Comparison of ENCODE assay signal across 11 cellular contexts in genomic region chr7:151696738-151697514, GRCh38.
DNase-seq lines count a peak whose midpoint lies in the region; ATAC-seq and TF ChIP-seq lines count a peak whose summit lies in the region.
"Had no signal": no experiment of that assay in that cellular context is flagged by ENCODE, and none has a peak within 500 bp of the region (broad histone marks: within the 10 kb centered on the region; RNA-seq: fewer than 3 reads in every experiment).

No MANE protein-coding gene starts in this region.

- intact Hi-C loops in cardiac septum (cut with DNase I): no loop called here

- DNase-seq in cardiac muscle cell (ENCODE audit: low read depth in 1 of 2, low spot score in 1 of 2) (peak in 1 of 2 donors; percentile 70), cardiac septum (ENCODE audit: low spot score) (no peak), WERI-Rb-1 (peak; percentile 37), left kidney (ENCODE audit: low read depth, low spot score) (peak; percentile 74), coronary artery (ENCODE audit: low spot score) (no peak)
- DNase-seq: activated CD4-positive, alpha-beta T cell treated with anti-CD3 and anti-CD28 coated beads for 4 hours had no signal

- peaks cover 53% of the 10 kb centered on the region for H3K4me1 ChIP-seq in cardiac muscle cell (ENCODE audit: low read depth)

- H3K4me3 ChIP-seq in cardiac muscle cell (no peak overlapping the region), WERI-Rb-1 (ENCODE audit: low read depth, low read length) (no peak overlapping the region), coronary artery (no peak overlapping the region)
- H3K4me3 ChIP-seq: K562 had no signal

- H3K27me3 ChIP-seq in cardiac muscle cell (no peaks in the 10 kb centered on the region), WERI-Rb-1 (ENCODE audit: insufficient read depth, low read depth, severe bottlenecking) (no peaks in the 10 kb centered on the region)

- H3K9me3 ChIP-seq in cardiac muscle cell (ENCODE audit: low read depth) (no peaks in the 10 kb centered on the region), WERI-Rb-1 (ENCODE audit: severe bottlenecking) (no peaks in the 10 kb centered on the region)
- H3K9me3 ChIP-seq: neutrophil had no signal

- H3K27ac ChIP-seq in cardiac muscle cell: peak overlapping the region; percentile 88
- no peak overlapping the region for H3K27ac ChIP-seq in WERI-Rb-1
- no peak overlapping the region for H3K27ac ChIP-seq in coronary artery
- H3K27ac ChIP-seq: neutrophil had no signal

- TF ChIP-seq CTCF in cardiac muscle cell (IDR thresholded peaks at IDR 0.05; ENCODE audit: low read depth, low read length): no peak
- TF ChIP-seq CTCF in WERI-Rb-1 (IDR thresholded peaks at IDR 0.05; ENCODE audit: low read depth, low read length): peak; percentile 48
- TF ChIP-seq CTCF in coronary artery (IDR thresholded peaks at IDR 0.05): no peak

- ATAC-seq in HG03460 (IDR thresholded peaks at IDR 0.05; ENCODE audit: unreplicated experiment): no peak
- no peak for ATAC-seq in HG03342 (IDR thresholded peaks at IDR 0.05; ENCODE audit: unreplicated experiment)
- ATAC-seq in HG03432 (IDR thresholded peaks at IDR 0.05; ENCODE audit: unreplicated experiment): no peak
- ATAC-seq: K562 had no signal

- H3K36me3 ChIP-seq in cardiac muscle cell (no peaks in the 10 kb centered on the region), WERI-Rb-1 (no peaks in the 10 kb centered on the region)
- H3K36me3 ChIP-seq: neutrophil had no signal

Comparison
In these comparisons a context has a peak if more than half of its experiments do, and no peak if none do; other contexts are left out.
1. DNase-seq: peak in WERI-Rb-1 (single experiment) and left kidney (single experiment); none in cardiac septum (single experiment) and coronary artery (single experiment).